In genomic region chr12:106879612-106880011, GRCh38 we compare ENCODE assay signal across 16 cellular contexts.
DNase-seq lines count a peak whose midpoint lies in the region; ATAC-seq and TF ChIP-seq lines count a peak whose summit lies in the region.
"Had no signal": no experiment of that assay in that cellular context is flagged by ENCODE, and none has a peak within 500 bp of the region (broad histone marks: within the 10 kb centered on the region; RNA-seq: fewer than 3 reads in every experiment).

No MANE protein-coding gene starts in this region.

- H3K9me3 Mint-ChIP-seq in naive thymus-derived CD4-positive, alpha-beta T cell, result no peaks in the 10 kb centered on the region
- H3K9me3 Mint-ChIP-seq: CD4-positive, alpha-beta memory T cell; GM23338; H9 had no signal

- H3K27me3 ChIP-seq in adrenal gland, result no peaks in the 10 kb centered on the region
- no peaks in the 10 kb centered on the region for H3K27me3 ChIP-seq in naive thymus-derived CD4-positive, alpha-beta T cell (ENCODE audit: control insufficient read depth in 2 of 2, insufficient read depth in 2 of 2, low read length in 2 of 2)

- WGBS in adrenal gland, 4 donors, result 31 to 50% (median 42%) methylated on average over 5 of the region's 5 CpGs

- no peaks in the 10 kb centered on the region for H3K4me1 Mint-ChIP-seq in naive thymus-derived CD4-positive, alpha-beta T cell
- H3K4me1 Mint-ChIP-seq: CD4-positive, alpha-beta memory T cell; GM23338; H9 had no signal

- peak in 40 of 76 experiments; percentile 1 to 63 (median 22) for DNase-seq in HUDEP-2 (lab: John Stamatoyannopoulos, UW; ENCODE audit: unreplicated experiment in 76 of 76)
- DNase-seq in adrenal gland, result peak in 6 of 7 donors; percentile 50 to 69 (median 63)
- DNase-seq in erythroblast (lab: John Stamatoyannopoulos, UW), result peak; percentile 27 to 79
- no peak for DNase-seq in naive thymus-derived CD4-positive, alpha-beta T cell
- no peak for DNase-seq in islet precursor cell
- no peak for DNase-seq in SHP77 treated with DMSO at 0.1 percent for 48 hours (lab: John Stamatoyannopoulos, UW)
- DNase-seq in DMS153 (lab: John Stamatoyannopoulos, UW), result no peak
- DNase-seq: C1 segment of cervical spinal cord; Calu3; CD4-positive, alpha-beta memory T cell; COR-L47; DND-41; H9 had no signal

- H3K36me3 Mint-ChIP-seq in naive thymus-derived CD4-positive, alpha-beta T cell, result peaks cover 7 to 53% (median 22%) of the 10 kb centered on the region in 5 donors

- POLR2A ChIA-PET in naive thymus-derived CD4-positive, alpha-beta T cell (lab: Charles Lee), result interaction anchor here (1.0 kb wide), 1 partner anchor 142 kb away, joined by 3 read pairs; no protein-coding TSS in a partner anchor

- ATAC-seq in naive thymus-derived CD4-positive, alpha-beta T cell, result peak; percentile 18
- ATAC-seq in GM18868 (IDR thresholded peaks at IDR 0.05; ENCODE audit: unreplicated experiment), result no peak
- ATAC-seq: GM23338, HCT116 had no signal

- no peak for TF ChIP-seq POLR2A in adrenal gland (IDR thresholded peaks at IDR 0.05)
- TF ChIP-seq POLR2A in erythroblast (IDR thresholded peaks at IDR 0.05; ENCODE audit: low read length), result no peak

- CTCF ChIA-PET in naive thymus-derived CD4-positive, alpha-beta T cell (lab: Charles Lee), result interaction anchor here (1.0 kb wide), 1 partner anchor 24 kb away, joined by 3 read pairs; no protein-coding TSS in a partner anchor

- no peaks in the 10 kb centered on the region for H3K27me3 Mint-ChIP-seq in naive thymus-derived CD4-positive, alpha-beta T cell
- H3K27me3 Mint-ChIP-seq: CD4-positive, alpha-beta memory T cell had no signal

- intact Hi-C loops in adrenal gland (cut with DNase I), result no loop called here
- intact Hi-C loops in naive thymus-derived CD4-positive, alpha-beta T cell (cut with micrococcal nuclease), result no loop called here

- no peak overlapping the region for H3K4me3 Mint-ChIP-seq in naive thymus-derived CD4-positive, alpha-beta T cell
- H3K4me3 Mint-ChIP-seq: CD4-positive, alpha-beta memory T cell; GM23338; H9 had no signal

- H3K9me3 ChIP-seq in adrenal gland (replicated peaks in 1 of 3), result no peaks in the 10 kb centered on the region
- H3K9me3 ChIP-seq in naive thymus-derived CD4-positive, alpha-beta T cell (ENCODE audit: control insufficient read depth in 2 of 3, low read length in 3 of 3), result no peaks in the 10 kb centered on the region

- TF ChIP-seq CTCF in adrenal gland (IDR thresholded peaks at IDR 0.05), result no peak

- H3K4me1 ChIP-seq in adrenal gland (replicated peaks in 1 of 2), result peaks cover 3 to 10% of the 10 kb centered on the region in 2 donors
- no peaks in the 10 kb centered on the region for H3K4me1 ChIP-seq in naive thymus-derived CD4-positive, alpha-beta T cell (ENCODE audit: control insufficient read depth in 2 of 2, insufficient read depth in 2 of 2, low read length in 2 of 2)

- H3K4me3 ChIP-seq in adrenal gland, result no peak overlapping the region
- H3K4me3 ChIP-seq in naive thymus-derived CD4-positive, alpha-beta T cell (ENCODE audit: low read length), result no peak overlapping the region
- H3K4me3 ChIP-seq: GM23338 had no signal

- H3K27ac ChIP-seq in adrenal gland, result no peak overlapping the region
- H3K27ac ChIP-seq in naive thymus-derived CD4-positive, alpha-beta T cell (ENCODE audit: low read depth, low read length), result no peak overlapping the region

- no peak overlapping the region for H3K27ac Mint-ChIP-seq in naive thymus-derived CD4-positive, alpha-beta T cell
- H3K27ac Mint-ChIP-seq: CD4-positive, alpha-beta memory T cell; GM23338; H9 had no signal

- H3K36me3 ChIP-seq in adrenal gland (replicated peaks in 1 of 2), result no peaks in the 10 kb centered on the region
- peaks cover 6 to 40% (median 9%) of the 10 kb centered on the region in 3 experiments for H3K36me3 ChIP-seq in naive thymus-derived CD4-positive, alpha-beta T cell (ENCODE audit: control insufficient read depth in 2 of 3, insufficient read depth in 3 of 3, low read length in 3 of 3)

Comparison
In these comparisons a context has a peak if more than half of its experiments do, and no peak if none do; other contexts are left out.
1. DNase-seq: peak in HUDEP-2 (40 of 76), adrenal gland (6 of 7) and erythroblast (2 of 2); none in naive thymus-derived CD4-positive, alpha-beta T cell (0 of 9), islet precursor cell (single experiment), SHP77 treated with DMSO at 0.1 percent for 48 hours (single experiment) and DMS153 (single experiment).